Comparison of ENCODE assay signal across 8 cellular contexts in genomic region chr1:63522891-63523728, GRCh38. TPM values are rescaled to one million over a fixed set of nuclear protein-coding genes. Genes with fewer than 3 reads are reported as not detected.
DNase-seq lines count a peak whose midpoint lies in the region; ATAC-seq, FAIRE-seq and TF ChIP-seq lines count a peak whose summit lies in the region.

TSS of gene EFCAB7 (plus strand) at chr1:63523525. CDS start at chr1:63525573, 2,048 bp downstream.
TSS of gene ITGB3BP (minus strand) at chr1:63523225. CDS start at chr1:63523133, 92 bp downstream.

- no peak for FAIRE-seq in urothelium cell line (lab: Jason Lieb, UNC)

- H3K27ac ChIP-seq in right cardiac atrium (ENCODE audit: low read length) (peak within 1 kb of the TSS; percentile 91), psoas muscle (peak within 1 kb of the TSS; percentile 86)

- peak within 1 kb of the TSS; percentile 97 for H3K4me3 Mint-ChIP-seq in T-helper 17 cell

- H3K36me3 Mint-ChIP-seq in T-helper 17 cell (ENCODE audit: low read depth) = no peaks in the 10 kb centered on the region

- peaks cover 0 to 15% of the 10 kb centered on the region in 2 donors for H3K36me3 ChIP-seq in psoas muscle (ENCODE audit: insufficient read depth in 1 of 2, low read depth in 1 of 2)

- H3K4me1 Mint-ChIP-seq in T-helper 17 cell = peaks cover 14% of the 10 kb centered on the region

- ATAC-seq in GM18498 (IDR thresholded peaks at IDR 0.05; ENCODE audit: unreplicated experiment) (peak; percentile 92), HG02884 (IDR thresholded peaks at IDR 0.05; ENCODE audit: unreplicated experiment) (peak; percentile 89), T-helper 17 cell (peak; percentile 89), right cardiac atrium (peak; percentile 95 to 97), psoas muscle (peak; percentile 91 to 97 (median 94))

- no peak for TF ChIP-seq CTCF in psoas muscle (IDR thresholded peaks at IDR 0.05)

- WGBS in right cardiac atrium = under 1% methylated on average over 50 of the region's 50 CpGs
- 0% methylated on average over 49 to 50 of the region's 50 CpGs for WGBS in psoas muscle, 3 donors

- intact Hi-C loops in right cardiac atrium (cut with DNase I) (no loop called here), psoas muscle (cut with DNase I) (no loop called here)

- H3K9me3 ChIP-seq in T-helper 17 cell (ENCODE audit: control insufficient read depth, low read length, poor library complexity, severe bottlenecking) = no peaks in the 10 kb centered on the region
- no peaks in the 10 kb centered on the region for H3K9me3 ChIP-seq in right cardiac atrium (ENCODE audit: control insufficient read depth, low read length)
- H3K9me3 ChIP-seq in psoas muscle = no peaks in the 10 kb centered on the region

- peak within 1 kb of the TSS; percentile 95 for H3K4me3 ChIP-seq in right cardiac atrium (ENCODE audit: low read length)
- peak within 1 kb of the TSS; percentile 83 for H3K4me3 ChIP-seq in psoas muscle

- H3K27me3 ChIP-seq in right cardiac atrium (ENCODE audit: control insufficient read depth, insufficient read depth) = no peaks in the 10 kb centered on the region
- H3K27me3 ChIP-seq in psoas muscle (ENCODE audit: insufficient read depth in 3 of 3, low read length in 2 of 3) = no peaks in the 10 kb centered on the region

- no peaks in the 10 kb centered on the region for H3K27me3 Mint-ChIP-seq in T-helper 17 cell

- peak within 1 kb of the TSS; percentile 97 for H3K27ac Mint-ChIP-seq in T-helper 17 cell

- DNase-seq in NCI-H146 treated with DMSO at 0.1 percent for 48 hours (lab: John Stamatoyannopoulos, UW; ENCODE audit: unreplicated experiment) (peak; percentile 96), T-helper 17 cell (peak; percentile 50 to 78 (median 60)), anterior cingulate cortex (lab: John Stamatoyannopoulos, UW) (peak in 57 of 58 donors; percentile 65 to 96 (median 87)), right cardiac atrium (peak; percentile 78 to 90 (median 89)), psoas muscle (peak; percentile 80 to 85), urothelium cell line (ENCODE audit: low spot score) (peak; percentile 90)

- H3K4me1 ChIP-seq in right cardiac atrium (ENCODE audit: control insufficient read depth, insufficient read depth, low read length) = no peaks in the 10 kb centered on the region
- H3K4me1 ChIP-seq in psoas muscle = peaks cover 14% of the 10 kb centered on the region

RNA-seq across cellular contexts. Expression of gene EFCAB7, which starts in this region (rescaled TPM):
- total RNA-seq in T-helper 17 cell (1 to 10 TPM; 5.1 to 9.4 TPM), right cardiac atrium (10 to 100 TPM in 3 of 4 donors, 1 to 10 TPM in 1; 6.4 to 16.7 (median 13.0) TPM), psoas muscle (10 to 100 TPM in 3 of 4 donors, 1 to 10 TPM in 1; 3.4 to 16.4 (median 10.6) TPM)
- polyA plus RNA-seq in right cardiac atrium (11.0 TPM), psoas muscle (1 to 10 TPM; 2.0 to 4.9 (median 4.5) TPM)

RNA-seq across cellular contexts. Expression of gene ITGB3BP, which starts in this region (rescaled TPM):
- total RNA-seq in T-helper 17 cell = 10 to 100 TPM; 13.3 to 20.3 TPM
- 10 to 100 TPM in 2 of 4 donors, 1 to 10 TPM in 2; 5.7 to 16.7 (median 10.6) TPM for total RNA-seq in right cardiac atrium
- polyA plus RNA-seq in right cardiac atrium = 7.6 TPM
- total RNA-seq in psoas muscle = 10 to 100 TPM in 1 of 4 donors, 1 to 10 TPM in 3; 3.3 to 12.9 (median 5.4) TPM
- polyA plus RNA-seq in psoas muscle = 1 to 10 TPM; 2.0 to 5.9 (median 4.1) TPM

Comparison
In these comparisons a context has a peak if more than half of its experiments do, and no peak if none do; other contexts are left out.
1. Peak in every context shown above with its lines: DNase-seq, ATAC-seq, H3K4me3 ChIP-seq and H3K27ac ChIP-seq.